In genomic region chr12:114678718-114679117, GRCh38 we compare ENCODE assay signal across 18 cellular contexts. TPM values are rescaled to one million over a fixed set of nuclear protein-coding genes. Genes with fewer than 3 reads are reported as not detected.
DNase-seq lines count a peak whose midpoint lies in the region; ATAC-seq and TF ChIP-seq lines count a peak whose summit lies in the region.
"Had no signal": no experiment of that assay in that cellular context is flagged by ENCODE, and none has a peak within 500 bp of the region (broad histone marks: within the 10 kb centered on the region; RNA-seq: fewer than 3 reads in every experiment).

No MANE protein-coding gene starts in this region.

- CTCF ChIA-PET in MCF 10A (lab: Yijun Ruan, JAX) = interaction anchor here (0.5 to 0.6 kb wide), 2 partner anchors 522 to 1078 kb away, joined by 3 to 4 read pairs; no protein-coding TSS in a partner anchor

- TF ChIP-seq POLR2A in breast epithelium (IDR thresholded peaks at IDR 0.05) (no peak), upper lobe of left lung (IDR thresholded peaks at IDR 0.05) (no peak)

- no peak overlapping the region for H3K27ac Mint-ChIP-seq in MCF 10A (ENCODE audit: low read depth, unreplicated experiment)
- H3K27ac Mint-ChIP-seq: progenitor cell of endocrine pancreas had no signal

- TF ChIP-seq CTCF in breast epithelium (IDR thresholded peaks at IDR 0.05) (no peak), MCF 10A (IDR thresholded peaks at IDR 0.05; ENCODE audit: unreplicated experiment) (no peak), astrocyte of the spinal cord (IDR thresholded peaks at IDR 0.05; ENCODE audit: low read depth, low read length) (no peak), lower lobe of right lung (IDR thresholded peaks at IDR 0.05) (no peak), upper lobe of left lung (IDR thresholded peaks at IDR 0.05) (no peak)

- H3K4me1 ChIP-seq in breast epithelium = peaks cover 0 to 7% of the 10 kb centered on the region in 2 donors
- no peaks in the 10 kb centered on the region for H3K4me1 ChIP-seq in lower lobe of right lung
- H3K4me1 ChIP-seq in upper lobe of left lung = peaks cover under 1 to 2% (median under 1%) of the 10 kb centered on the region in 4 donors

- H3K4me1 Mint-ChIP-seq in MCF 10A (ENCODE audit: insufficient read depth, unreplicated experiment) = peaks cover 12% of the 10 kb centered on the region

- H3K4me3 Mint-ChIP-seq in MCF 10A (ENCODE audit: unreplicated experiment) = no peak overlapping the region

- no peaks in the 10 kb centered on the region for H3K9me3 ChIP-seq in breast epithelium
- no peaks in the 10 kb centered on the region for H3K9me3 ChIP-seq in lower lobe of right lung
- no peaks in the 10 kb centered on the region for H3K9me3 ChIP-seq in upper lobe of left lung

- no peaks in the 10 kb centered on the region for H3K36me3 ChIP-seq in breast epithelium
- peaks cover 21% of the 10 kb centered on the region for H3K36me3 ChIP-seq in lower lobe of right lung
- peaks cover 0 to 51% (median 5%) of the 10 kb centered on the region in 4 donors for H3K36me3 ChIP-seq in upper lobe of left lung

- intact Hi-C loops in breast epithelium (cut with DNase I; ENCODE audit: low total_unique reads) (no loop called here), MCF 10A (cut with micrococcal nuclease) (no loop called here), lower lobe of right lung (cut with DNase I) (loop anchor here (10.0 kb wide), 1 partner anchor 1076 kb away; no protein-coding TSS in a partner anchor)

- BruUV-seq in MCF 10A (replicated peaks; lab: Mats Ljungman, UMichigan) = no TSS peak

- H3K27me3 Mint-ChIP-seq in MCF 10A (ENCODE audit: insufficient read depth, unreplicated experiment) = no peaks in the 10 kb centered on the region

- H3K9me3 Mint-ChIP-seq in MCF 10A (ENCODE audit: unreplicated experiment) = no peaks in the 10 kb centered on the region

- H3K27ac ChIP-seq in breast epithelium = peak overlapping the region; percentile 93 to 96
- peak overlapping the region; percentile 90 for H3K27ac ChIP-seq in lower lobe of right lung
- peak overlapping the region; percentile 89 to 94 (median 93) for H3K27ac ChIP-seq in upper lobe of left lung

- in situ Hi-C loops in astrocyte of the spinal cord (cut with HindIII; ENCODE audit: low sequenced_read_pairs) = no loop called here

- 48 to 58% methylated on average over 2 of the region's 2 CpGs for WGBS in upper lobe of left lung, 2 donors

- POLR2A ChIA-PET in MCF 10A (lab: Yijun Ruan, JAX) = interaction anchor here (0.6 kb wide), 1 partner anchor 1598 kb away, joined by 3 read pairs; no protein-coding TSS in a partner anchor

- ATAC-seq in lower lobe of right lung (no peak), upper lobe of left lung (ENCODE audit: low FRiP score in 2 of 2) (no peak), GM21367 (IDR thresholded peaks at IDR 0.05; ENCODE audit: unreplicated experiment) (no peak)

- DNase-seq in breast epithelium (ENCODE audit: low spot score in 2 of 2) (no peak), MCF 10A (ENCODE audit: unreplicated experiment) (no peak), astrocyte of the spinal cord (ENCODE audit: low read depth, low spot score) (no peak), lower lobe of right lung (no peak), upper lobe of left lung (no peak), NCI-H2227 treated with DMSO at 0.1 percent for 48 hours (lab: John Stamatoyannopoulos, UW) (no peak), NCI-H146 (lab: John Stamatoyannopoulos, UW) (no peak)
- DNase-seq: 8988T; COR-L47; GDM1; KBM-7; NCI-H1417; NCI-H446 treated with DMSO at 0.1 percent for 48 hours; stimulated activated CD4-positive, alpha-beta T cell treated with anti-CD3 and anti-CD28 coated beads, Interleukin-2, amount 100 ng/mL, for 24 hours; stimulated activated CD8-positive, alpha-beta memory T cell treated with anti-CD3 and anti-CD28 coated beads, Interleukin-4, amount 100 ng/mL, for 48 hours had no signal

- no peaks in the 10 kb centered on the region for H3K27me3 ChIP-seq in breast epithelium
- H3K27me3 ChIP-seq in lower lobe of right lung (ENCODE audit: low read depth) = peaks cover 38% of the 10 kb centered on the region
- peaks cover 0 to 14% (median 3%) of the 10 kb centered on the region in 4 donors for H3K27me3 ChIP-seq in upper lobe of left lung

- no peak for TF ChIP-seq EP300 in upper lobe of left lung (IDR thresholded peaks at IDR 0.05)

- H3K36me3 Mint-ChIP-seq in MCF 10A (ENCODE audit: insufficient read depth, unreplicated experiment) = peaks cover 30% of the 10 kb centered on the region

- H3K4me3 ChIP-seq in breast epithelium (peak overlapping the region in 2 of 3 donors; percentile 73 to 84), astrocyte of the spinal cord (ENCODE audit: low read depth, low read length) (peak overlapping the region; percentile 93), lower lobe of right lung (peak overlapping the region; percentile 66), upper lobe of left lung (peak overlapping the region; percentile 12 to 61 (median 51))

RNA-seq across cellular contexts. Expression of gene TBX3, which starts 5.3 kb away (rescaled TPM):
- total RNA-seq in breast epithelium (100 to 1,000 TPM in 1 of 3 donors, 10 to 100 TPM in 2; 21.3 to 115 (median 78.3) TPM), MCF 10A (2022) (6.6 and 8.0 TPM in 2 replicates), lower lobe of right lung (50.9 TPM), upper lobe of left lung (100 to 1,000 TPM in 1 of 6 donors, 10 to 100 TPM in 5; 29.5 to 107 (median 36.2) TPM)
- total RNA-seq: OCI-LY7 had no signal
